ENCODE assay signal across 1 cellular context in genomic region chrX:154890990-154891639, GRCh38.
TF ChIP-seq lines count a peak whose summit lies in the region.

No MANE protein-coding gene starts in this region.

TF ChIP-seq in HEK293, 187 proteins besides CTCF, POLR2A, EP300 and RAD21 (continued from another document and continues in another):
- TF ChIP-seq TSHZ1 (tag by site-specific recombination; IDR thresholded peaks at IDR 0.05; ENCODE audit: borderline replicate concordance) (0 out of 2 replicates have a peak, but pooled peaks have one; percentile 53), ZNF335 (tag by site-specific recombination; conservative IDR thresholded peaks at IDR 0.05) (no peak), ZSCAN16 (tag by site-specific recombination; IDR thresholded peaks at IDR 0.05) (no peak), ZSCAN4 (tag by site-specific recombination; IDR thresholded peaks at IDR 0.05) (no peak), PRDM1 (tag by site-specific recombination; IDR thresholded peaks at IDR 0.05) (no peak), ZNF211 (tag by site-specific recombination; IDR thresholded peaks at IDR 0.05; ENCODE audit: low read depth) (no peak), ZNF501 (tag by site-specific recombination; IDR thresholded peaks at IDR 0.05) (no peak), KLF8 (tag by site-specific recombination; IDR thresholded peaks at IDR 0.05) (peak; percentile 34; the same call in 1 of the 2 replicates), ZNF449 (tag by site-specific recombination; IDR thresholded peaks at IDR 0.05) (no peak), ZNF354C (tag by site-specific recombination; IDR thresholded peaks at IDR 0.05; ENCODE audit: borderline replicate concordance, low read depth) (no peak), ZNF791 (tag by site-specific recombination; IDR thresholded peaks at IDR 0.05) (no peak), ZNF585B (tag by site-specific recombination; IDR thresholded peaks at IDR 0.05) (no peak), ZNF621 (tag by site-specific recombination; IDR thresholded peaks at IDR 0.05) (no peak), MZF1 (tag by site-specific recombination; IDR thresholded peaks at IDR 0.05; ENCODE audit: borderline replicate concordance) (0 out of 2 replicates have a peak, but pooled peaks have one; percentile 35), GLI4 (tag by site-specific recombination; IDR thresholded peaks at IDR 0.05) (no peak), PBX3 (CRISPR knock-in tag; IDR thresholded peaks at IDR 0.05) (no peak), SP7 (tag by site-specific recombination; IDR thresholded peaks at IDR 0.05) (peak; percentile 91), ZEB2 (tag by site-specific recombination; IDR thresholded peaks at IDR 0.05) (peak; percentile 67; the same call in 1 of the 2 replicates), OSR2 (tag by site-specific recombination; IDR thresholded peaks at IDR 0.05) (peak; percentile 87), ZBTB44 (tag by site-specific recombination; IDR thresholded peaks at IDR 0.05) (peak; percentile 77), ZNF18 (tag by site-specific recombination; IDR thresholded peaks at IDR 0.05) (peak; percentile 68; the same call in 1 of the 2 replicates), FEZF1 (tag by site-specific recombination; IDR thresholded peaks at IDR 0.05) (peak; percentile 88), ZNF24 (tag by site-specific recombination; IDR thresholded peaks at IDR 0.05) (peak; percentile 88), ZBTB49 (tag by site-specific recombination; IDR thresholded peaks at IDR 0.05; ENCODE audit: low read depth) (no peak), ZNF274 (IDR thresholded peaks at IDR 0.05; ENCODE audit: low read length) (no peak), ZNF274 (tag by site-specific recombination; IDR thresholded peaks at IDR 0.05; ENCODE audit: borderline replicate concordance) (no peak), WT1 (tag by site-specific recombination; IDR thresholded peaks at IDR 0.05) (peak; percentile 98), ZNF777 (tag by site-specific recombination; IDR thresholded peaks at IDR 0.05; ENCODE audit: borderline replicate concordance) (no peak), ZSCAN18 (tag by site-specific recombination; IDR thresholded peaks at IDR 0.05) (no peak), ZNF184 (tag by site-specific recombination; IDR thresholded peaks at IDR 0.05) (no peak), GLI2 (tag by site-specific recombination; IDR thresholded peaks at IDR 0.05; ENCODE audit: borderline replicate concordance, low read depth) (peak; percentile 62; the same call in 1 of the 2 replicates), ZBTB48 (tag by site-specific recombination; IDR thresholded peaks at IDR 0.05) (no peak), BCL11A (tag by site-specific recombination; IDR thresholded peaks at IDR 0.05; ENCODE audit: low read depth) (peak; percentile 65; the same call in 1 of the 2 replicates), ZBTB17 (tag by site-specific recombination; IDR thresholded peaks at IDR 0.05) (peak; percentile 58), ZNF302 (tag by site-specific recombination; IDR thresholded peaks at IDR 0.05; ENCODE audit: low read depth) (no peak), ZNF350 (tag by site-specific recombination; IDR thresholded peaks at IDR 0.05) (no peak), PATZ1 (tag by site-specific recombination; IDR thresholded peaks at IDR 0.05) (peak; percentile 50; the same call in 1 of the 2 replicates), OVOL3 (tag by site-specific recombination; IDR thresholded peaks at IDR 0.05) (peak; percentile 57; the same call in 1 of the 2 replicates), ZSCAN23 (tag by site-specific recombination; IDR thresholded peaks at IDR 0.05) (no peak; the same call in 1 of the 2 replicates), MEIS1 (CRISPR knock-in tag; IDR thresholded peaks at IDR 0.05; ENCODE audit: borderline replicate concordance) (no peak), ZNF398 (tag by site-specific recombination; IDR thresholded peaks at IDR 0.05) (no peak), YY2 (tag by site-specific recombination; IDR thresholded peaks at IDR 0.05) (no peak), ZNF121 (tag by site-specific recombination; IDR thresholded peaks at IDR 0.05) (no peak), ZNF558 (tag by site-specific recombination; IDR thresholded peaks at IDR 0.05) (no peak), ZNF529 (tag by site-specific recombination; IDR thresholded peaks at IDR 0.05; ENCODE audit: insufficient replicate concordance) (no peak), RBAK (tag by site-specific recombination; IDR thresholded peaks at IDR 0.05) (no peak), ZNF473 (tag by site-specific recombination; IDR thresholded peaks at IDR 0.05) (no peak)
